ENCODE assay signal across 1 cellular context in genomic region chr10:87656431-87657072, GRCh38.
TF ChIP-seq lines count a peak whose summit lies in the region.

No MANE protein-coding gene starts in this region.

TF ChIP-seq in HEK293, 187 proteins besides CTCF, POLR2A, EP300 and RAD21 (continued from another document):
- TF ChIP-seq ZBTB10 (tag by site-specific recombination; IDR thresholded peaks at IDR 0.05) = peak; percentile 38; the same call in 1 of the 2 replicates
